In the genomic region with DNA sequence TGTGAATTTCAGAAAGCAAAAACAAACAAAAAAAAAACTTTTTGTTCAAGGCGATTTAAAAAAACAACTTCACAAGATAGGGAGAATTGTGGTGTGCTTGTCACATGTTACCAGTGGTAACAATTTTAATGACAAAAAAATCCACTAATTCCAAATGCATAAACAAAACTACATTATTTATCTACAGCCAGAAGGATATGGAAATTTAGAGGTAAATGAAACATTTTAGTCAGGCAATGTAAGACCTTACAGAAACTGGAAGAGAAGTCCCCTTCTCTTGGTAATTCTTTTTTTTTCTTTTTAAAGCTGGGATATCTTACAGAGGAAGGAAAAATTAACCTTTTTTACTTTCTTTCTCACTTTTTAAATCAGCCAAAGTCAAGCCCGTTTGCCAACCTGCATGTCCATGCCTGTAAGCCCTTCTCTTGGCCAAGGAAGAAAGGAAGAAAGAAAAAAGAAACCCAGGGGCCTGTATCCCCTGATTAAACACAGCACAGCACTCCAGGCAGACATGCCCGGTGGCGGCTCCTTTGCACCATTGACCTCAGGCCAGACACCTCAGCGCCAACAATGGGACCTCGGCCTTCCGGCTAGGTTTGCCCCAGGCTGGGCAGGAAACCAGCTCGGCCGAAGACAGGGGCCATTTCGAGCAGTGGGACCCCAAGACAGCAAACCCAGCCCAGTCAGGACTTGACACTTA, we compare ENCODE assay signal across 10 cellular contexts. TPM values are rescaled to one million over a fixed set of nuclear protein-coding genes. Genes with fewer than 3 reads are reported as not detected.
DNase-seq lines count a peak whose midpoint lies in the region; ATAC-seq, FAIRE-seq and TF ChIP-seq lines count a peak whose summit lies in the region.
"Had no signal": no experiment of that assay in that cellular context is flagged by ENCODE, and none has a peak within 500 bp of the region (broad histone marks: within the 10 kb centered on the region; RNA-seq: fewer than 3 reads in every experiment).

No MANE protein-coding gene starts in this region.

- peaks cover 14% of the 10 kb centered on the region; the same call in 2 of the 3 replicates for H3K9me3 Mint-ChIP-seq in GM23338
- peaks cover 33% of the 10 kb centered on the region for H3K9me3 Mint-ChIP-seq in astrocyte (ENCODE audit: unreplicated experiment)
- no peaks in the 10 kb centered on the region for H3K9me3 Mint-ChIP-seq in natural killer cell treated with Interleukin-12 subunit alpha and Interleukin-12 subunit beta and Interleukin-15 and Interleukin-18, amount 100 ng/mL, for 72 hours

- H3K9me2 ChIP-seq in GM23338 (ENCODE audit: insufficient read depth) = no peaks in the 10 kb centered on the region

- H3K36me3 Mint-ChIP-seq in GM23338 (ENCODE audit: low read depth) (no peaks in the 10 kb centered on the region; the same call in 2 of the 3 replicates), astrocyte (ENCODE audit: low read depth, unreplicated experiment) (no peaks in the 10 kb centered on the region)
- peaks cover 12% of the 10 kb centered on the region for H3K36me3 Mint-ChIP-seq in natural killer cell treated with Interleukin-12 subunit alpha and Interleukin-12 subunit beta and Interleukin-15 and Interleukin-18, amount 100 ng/mL, for 72 hours

- H3K27ac ChIP-seq in GM23338 (ENCODE audit: low read depth) (no peak overlapping the region), astrocyte (ENCODE audit: low read depth, low read length) (no peak overlapping the region)

- H3K4me2 ChIP-seq in GM23338 (no peak overlapping the region), astrocyte (ENCODE audit: low read length) (no peak overlapping the region)

- no peaks in the 10 kb centered on the region for H3K79me2 ChIP-seq in GM23338 (replicated peaks; ENCODE audit: insufficient read depth)
- H3K79me2 ChIP-seq in astrocyte (ENCODE audit: insufficient read depth, low read length) = no peaks in the 10 kb centered on the region

- H3K36me3 ChIP-seq in BE2C (no peaks in the 10 kb centered on the region), GM23338 (ENCODE audit: insufficient read depth) (no peaks in the 10 kb centered on the region), astrocyte (ENCODE audit: insufficient read depth, low read length) (no peaks in the 10 kb centered on the region)

- no peak overlapping the region for H3K4me3 ChIP-seq in BE2C (ENCODE audit: low read depth, low read length)
- no peak overlapping the region for H3K4me3 ChIP-seq in GM23338
- H3K4me3 ChIP-seq in astrocyte (ENCODE audit: insufficient read depth, low read depth, low read length) = no peak overlapping the region

- peaks cover 15% of the 10 kb centered on the region; the same call in 2 of the 3 replicates for H3K4me1 Mint-ChIP-seq in GM23338
- no peaks in the 10 kb centered on the region for H3K4me1 Mint-ChIP-seq in astrocyte (ENCODE audit: low read depth, unreplicated experiment)
- H3K4me1 Mint-ChIP-seq in natural killer cell treated with Interleukin-12 subunit alpha and Interleukin-12 subunit beta and Interleukin-15 and Interleukin-18, amount 100 ng/mL, for 72 hours (ENCODE audit: low read depth in 2 of 2) = peaks cover 24 to 38% of the 10 kb centered on the region in 2 donors

- H3F3A ChIP-seq in GM23338 (replicated peaks; ENCODE audit: low read depth) = peaks cover 56% of the 10 kb centered on the region

- H3K9me3 ChIP-seq in BE2C = no peaks in the 10 kb centered on the region; the same call in 1 of the 2 replicates
- peaks cover 16% of the 10 kb centered on the region for H3K9me3 ChIP-seq in astrocyte (ENCODE audit: insufficient read depth, low read depth, low read length)

- TF ChIP-seq CTCF in BE2C (IDR thresholded peaks at IDR 0.05; ENCODE audit: low read depth, low read length) (no peak), GM23338 (conservative IDR thresholded peaks at IDR 0.05; ENCODE audit: low read depth in 2 of 2) (no peak), astrocyte (IDR thresholded peaks at IDR 0.05; ENCODE audit: insufficient read depth, low read depth, low read length) (no peak)

- peak; percentile 2 for DNase-seq in BE2C
- DNase-seq in GM23338 (ENCODE audit: low spot score) = peak; percentile 44
- DNase-seq in astrocyte (ENCODE audit: low read depth) = no peak
- DNase-seq in natural killer cell treated with Interleukin-12 subunit alpha and Interleukin-12 subunit beta and Interleukin-15 and Interleukin-18, amount 100 ng/mL, for 72 hours (ENCODE audit: low spot score) = no peak
- no peak for DNase-seq in cortex of kidney (lab: John Stamatoyannopoulos, UW)
- no peak for DNase-seq in epidermal melanocyte (ENCODE audit: insufficient read length, low spot score)
- no peak for DNase-seq in stimulated activated naive CD4-positive, alpha-beta T cell treated with Interleukin-2 at 50 U/mL for 16 hours (lab: John Stamatoyannopoulos, UW)
- DNase-seq: activated gamma-delta T cell treated with Interleukin-2 at 50 U/mL for 16 hours; stimulated activated CD4-positive, alpha-beta T cell treated with anti-CD3 and anti-CD28 coated beads, Interleukin-1b, Interleukin-23, amount 100 ng/mL, for 48 hours had no signal

- H3K27me3 Mint-ChIP-seq in GM23338 (ENCODE audit: insufficient read depth, low read depth, poor library complexity) (peaks cover 95% of the 10 kb centered on the region), astrocyte (ENCODE audit: low read depth, unreplicated experiment) (peaks cover 68% of the 10 kb centered on the region)
- H3K27me3 Mint-ChIP-seq in natural killer cell treated with Interleukin-12 subunit alpha and Interleukin-12 subunit beta and Interleukin-15 and Interleukin-18, amount 100 ng/mL, for 72 hours = peaks cover 41 to 49% of the 10 kb centered on the region in 2 donors

- H3K27me3 ChIP-seq in BE2C = peaks cover 100% of the 10 kb centered on the region
- peaks cover 100% of the 10 kb centered on the region for H3K27me3 ChIP-seq in GM23338 (ENCODE audit: insufficient read depth)
- H3K27me3 ChIP-seq in astrocyte (ENCODE audit: insufficient read depth, low read length) = peaks cover 92% of the 10 kb centered on the region

- no peak overlapping the region for H3K27ac Mint-ChIP-seq in GM23338
- peak overlapping the region; percentile 72 for H3K27ac Mint-ChIP-seq in astrocyte (ENCODE audit: unreplicated experiment)
- peak overlapping the region in 1 of 2 donors; percentile 67 for H3K27ac Mint-ChIP-seq in natural killer cell treated with Interleukin-12 subunit alpha and Interleukin-12 subunit beta and Interleukin-15 and Interleukin-18, amount 100 ng/mL, for 72 hours

- ATAC-seq in GM23338 (no peak), HG03045 (IDR thresholded peaks at IDR 0.05; ENCODE audit: unreplicated experiment) (no peak)
- ATAC-seq in natural killer cell treated with Interleukin-12 subunit alpha and Interleukin-12 subunit beta and Interleukin-15 and Interleukin-18, amount 100 ng/mL, for 72 hours = no peak

- H2AFZ ChIP-seq in GM23338 = no peak overlapping the region
- no peak overlapping the region for H2AFZ ChIP-seq in astrocyte (ENCODE audit: low read depth, low read length)

- H4K20me1 ChIP-seq in GM23338 (replicated peaks; ENCODE audit: insufficient read depth) = peaks cover 47% of the 10 kb centered on the region
- H4K20me1 ChIP-seq in astrocyte (ENCODE audit: insufficient read depth, low read length) = peaks cover 6% of the 10 kb centered on the region

- peak; percentile 5 for FAIRE-seq in astrocyte (lab: Jason Lieb, UNC)

- H3K4me3 Mint-ChIP-seq in GM23338 = no peak overlapping the region
- H3K4me3 Mint-ChIP-seq in astrocyte (ENCODE audit: unreplicated experiment) = no peak overlapping the region
- H3K4me3 Mint-ChIP-seq in natural killer cell treated with Interleukin-12 subunit alpha and Interleukin-12 subunit beta and Interleukin-15 and Interleukin-18, amount 100 ng/mL, for 72 hours = peak overlapping the region; percentile 84

- H3K4me1 ChIP-seq in BE2C = no peaks in the 10 kb centered on the region
- H3K4me1 ChIP-seq in GM23338 (ENCODE audit: insufficient read depth) = peaks cover 29% of the 10 kb centered on the region
- peaks cover 5% of the 10 kb centered on the region for H3K4me1 ChIP-seq in astrocyte (ENCODE audit: insufficient read depth, low read length)

- no peak overlapping the region for H3K9ac ChIP-seq in astrocyte (ENCODE audit: low read length)

TF ChIP-seq in GM23338, 12 proteins besides CTCF, POLR2A, EP300 and RAD21 (continues in another document):
- peak; percentile 18 for TF ChIP-seq EZH2phosphoT487 (IDR thresholded peaks at IDR 0.05; ENCODE audit: unreplicated experiment)

RNA-seq across cellular contexts. Expression of a gene that starts 3.0 kb away (rescaled TPM):
- polyA plus RNA-seq in BE2C (2012; ENCODE audit: insufficient read depth, insufficient read length, low read depth) = not detected
- total RNA-seq in GM23338 (2014; rRNA removed; shearing (Covaris generic)) = not detected in 2 replicates
- not detected in 2 replicates for polyA plus RNA-seq in GM23338 (2016; fragmentation: Nextera tagmentation; extraction: Ambion mirVana)
- total RNA-seq in astrocyte = not detected in 2 replicates
- 1 to 10 TPM in 1 of 2 donors, under 1 TPM in 1; 0.88 to 1.3 TPM for total RNA-seq in natural killer cell treated with Interleukin-12 subunit alpha and Interleukin-12 subunit beta and Interleukin-15 and Interleukin-18, amount 100 ng/mL, for 72 hours

RNA-seq across cellular contexts. Expression of a gene that starts 5.7 kb away (rescaled TPM):
- not detected for polyA plus RNA-seq in BE2C (2012; ENCODE audit: insufficient read depth, insufficient read length, low read depth)
- not detected in 2 replicates for total RNA-seq in GM23338 (2014; rRNA removed; shearing (Covaris generic))
- not detected in 2 replicates for polyA plus RNA-seq in GM23338 (2016; fragmentation: Nextera tagmentation; extraction: Ambion mirVana)
- not detected in 2 replicates for total RNA-seq in astrocyte
- total RNA-seq in natural killer cell treated with Interleukin-12 subunit alpha and Interleukin-12 subunit beta and Interleukin-15 and Interleukin-18, amount 100 ng/mL, for 72 hours = 1 to 10 TPM in 1 of 2 donors, not detected in 1; 2.4 TPM

RNA-seq across cellular contexts. Expression of a gene that starts 13.9 kb away (rescaled TPM):
- not detected for polyA plus RNA-seq in BE2C (2012; ENCODE audit: insufficient read depth, insufficient read length, low read depth)
- total RNA-seq in GM23338 (2014; rRNA removed; shearing (Covaris generic)) = not detected in 2 replicates
- not detected in 2 replicates for polyA plus RNA-seq in GM23338 (2016; fragmentation: Nextera tagmentation; extraction: Ambion mirVana)
- total RNA-seq in astrocyte = not detected in 2 replicates
- under 1 TPM; 0.20 to 0.76 TPM for total RNA-seq in natural killer cell treated with Interleukin-12 subunit alpha and Interleukin-12 subunit beta and Interleukin-15 and Interleukin-18, amount 100 ng/mL, for 72 hours

RNA-seq across cellular contexts. Expression of a gene that starts 14.6 kb away (rescaled TPM):
- not detected for polyA plus RNA-seq in BE2C (2012; ENCODE audit: insufficient read depth, insufficient read length, low read depth)
- total RNA-seq in GM23338 (2014; rRNA removed; shearing (Covaris generic)) = not detected in 2 replicates
- 0.24 TPM in 1 of 2 replicates, not detected in the other for polyA plus RNA-seq in GM23338 (2016; fragmentation: Nextera tagmentation; extraction: Ambion mirVana)
- not detected in 2 replicates for total RNA-seq in astrocyte
- total RNA-seq in natural killer cell treated with Interleukin-12 subunit alpha and Interleukin-12 subunit beta and Interleukin-15 and Interleukin-18, amount 100 ng/mL, for 72 hours = under 1 TPM in 1 of 2 donors, not detected in 1; 0.20 TPM

RNA-seq across cellular contexts. Expression of a gene that starts 18.7 kb away (rescaled TPM):
- polyA plus RNA-seq in BE2C (2012; ENCODE audit: insufficient read depth, insufficient read length, low read depth) = not detected
- not detected in 2 replicates for total RNA-seq in GM23338 (2014; rRNA removed; shearing (Covaris generic))
- not detected in 2 replicates for polyA plus RNA-seq in GM23338 (2016; fragmentation: Nextera tagmentation; extraction: Ambion mirVana)
- total RNA-seq in astrocyte = not detected in 2 replicates
- total RNA-seq in natural killer cell treated with Interleukin-12 subunit alpha and Interleukin-12 subunit beta and Interleukin-15 and Interleukin-18, amount 100 ng/mL, for 72 hours = not detected

Comparison
In these comparisons a context has a peak if more than half of its experiments do, and no peak if none do; other contexts are left out.
1. DNase-seq: peak in BE2C (single experiment) and GM23338 (single experiment); none in astrocyte (single experiment), natural killer cell treated with Interleukin-12 subunit alpha and Interleukin-12 subunit beta and Interleukin-15 and Interleukin-18, amount 100 ng/mL, for 72 hours (single experiment), cortex of kidney (single experiment), epidermal melanocyte (single experiment) and stimulated activated naive CD4-positive, alpha-beta T cell treated with Interleukin-2 at 50 U/mL for 16 hours (single experiment).